8 cellular contexts compared by ENCODE assay signal in the genomic region with DNA sequence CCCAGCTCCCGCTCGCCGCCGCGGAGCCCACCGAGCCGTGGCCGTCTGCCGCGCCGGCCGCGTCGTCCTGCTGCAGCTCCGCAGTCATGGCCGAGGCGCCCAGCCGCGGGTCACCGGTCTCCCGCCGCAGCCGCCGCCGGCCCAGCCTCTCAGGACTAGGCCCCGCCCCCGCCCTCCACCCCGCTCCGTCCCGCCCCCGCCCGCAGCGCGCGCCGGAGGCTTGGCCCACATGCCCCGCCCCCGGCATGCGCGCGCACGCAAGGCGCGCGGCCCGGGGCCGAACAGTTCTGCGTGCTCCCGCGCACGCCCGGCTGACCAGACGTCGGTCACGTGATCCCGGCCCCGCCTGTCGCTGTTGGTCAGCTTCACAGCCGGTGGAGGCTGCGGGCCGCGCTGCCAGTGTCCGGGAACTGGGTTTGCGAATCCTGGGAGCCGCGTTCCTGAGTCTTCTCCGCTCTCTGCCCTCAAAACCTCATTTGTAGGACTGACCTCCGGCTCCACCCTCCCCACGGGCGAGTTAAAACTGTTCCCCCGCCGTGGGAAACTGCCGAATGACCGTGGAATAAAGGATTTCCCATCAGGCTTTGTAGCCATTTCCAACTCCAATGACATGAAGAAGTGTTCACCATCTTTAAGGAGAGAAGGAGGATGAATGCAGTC. TPM values are rescaled to one million over a fixed set of nuclear protein-coding genes. Genes with fewer than 3 reads are reported as not detected.
DNase-seq lines count a peak whose midpoint lies in the region; ATAC-seq and TF ChIP-seq lines count a peak whose summit lies in the region.

A gene with protein sequence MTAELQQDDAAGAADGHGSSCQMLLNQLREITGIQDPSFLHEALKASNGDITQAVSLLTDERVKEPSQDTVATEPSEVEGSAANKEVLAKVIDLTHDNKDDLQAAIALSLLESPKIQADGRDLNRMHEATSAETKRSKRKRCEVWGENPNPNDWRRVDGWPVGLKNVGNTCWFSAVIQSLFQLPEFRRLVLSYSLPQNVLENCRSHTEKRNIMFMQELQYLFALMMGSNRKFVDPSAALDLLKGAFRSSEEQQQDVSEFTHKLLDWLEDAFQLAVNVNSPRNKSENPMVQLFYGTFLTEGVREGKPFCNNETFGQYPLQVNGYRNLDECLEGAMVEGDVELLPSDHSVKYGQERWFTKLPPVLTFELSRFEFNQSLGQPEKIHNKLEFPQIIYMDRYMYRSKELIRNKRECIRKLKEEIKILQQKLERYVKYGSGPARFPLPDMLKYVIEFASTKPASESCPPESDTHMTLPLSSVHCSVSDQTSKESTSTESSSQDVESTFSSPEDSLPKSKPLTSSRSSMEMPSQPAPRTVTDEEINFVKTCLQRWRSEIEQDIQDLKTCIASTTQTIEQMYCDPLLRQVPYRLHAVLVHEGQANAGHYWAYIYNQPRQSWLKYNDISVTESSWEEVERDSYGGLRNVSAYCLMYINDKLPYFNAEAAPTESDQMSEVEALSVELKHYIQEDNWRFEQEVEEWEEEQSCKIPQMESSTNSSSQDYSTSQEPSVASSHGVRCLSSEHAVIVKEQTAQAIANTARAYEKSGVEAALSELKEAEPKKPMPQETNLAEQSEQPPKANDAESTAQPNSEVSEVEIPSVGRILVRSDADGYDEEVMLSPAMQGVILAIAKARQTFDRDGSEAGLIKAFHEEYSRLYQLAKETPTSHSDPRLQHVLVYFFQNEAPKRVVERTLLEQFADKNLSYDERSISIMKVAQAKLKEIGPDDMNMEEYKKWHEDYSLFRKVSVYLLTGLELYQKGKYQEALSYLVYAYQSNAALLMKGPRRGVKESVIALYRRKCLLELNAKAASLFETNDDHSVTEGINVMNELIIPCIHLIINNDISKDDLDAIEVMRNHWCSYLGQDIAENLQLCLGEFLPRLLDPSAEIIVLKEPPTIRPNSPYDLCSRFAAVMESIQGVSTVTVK (minus strand): TSS at position 159 of the 660 bp plus-strand sequence. CDS start 71 bp downstream, at position 88.

- peak within 1 kb of the TSS; percentile 75 for H3K27ac ChIP-seq in neural cell (ENCODE audit: low read length)

- peak; percentile 99 for DNase-seq in H7
- DNase-seq in SHP77 (lab: John Stamatoyannopoulos, UW), result peak; percentile 91 to 92
- DNase-seq in activated gamma-delta T cell (lab: John Stamatoyannopoulos, UW), result peak; percentile 74
- peak; percentile 92 for DNase-seq in fibroblast of the conjunctiva (ENCODE audit: low read depth)
- peak; percentile 82 to 85 for DNase-seq in stimulated activated naive CD8-positive, alpha-beta T cell treated with anti-CD3 and anti-CD28 coated beads, Interleukin-15, amount 100 ng/mL, for 72 hours

- H3K4me1 ChIP-seq in ES-I3 (ENCODE audit: insufficient read depth, low read length), result peaks cover 11% of the 10 kb centered on the region
- H3K4me1 ChIP-seq in Loucy (ENCODE audit: insufficient read depth, low read length, poor library complexity, severe bottlenecking), result peaks cover 56% of the 10 kb centered on the region

- peaks cover 0 to 5% of the 10 kb centered on the region in 2 donors for H3K9me3 Mint-ChIP-seq in stimulated activated naive CD8-positive, alpha-beta T cell treated with anti-CD3 and anti-CD28 coated beads, Interleukin-15, amount 100 ng/mL, for 72 hours

- H3K9me2 ChIP-seq in Loucy (replicated peaks; ENCODE audit: low read depth, low read length) (no peaks in the 10 kb centered on the region), neural cell (ENCODE audit: insufficient read depth, low read length) (no peaks in the 10 kb centered on the region)

- H3F3A ChIP-seq in Loucy (ENCODE audit: low read depth) (no peaks in the 10 kb centered on the region), neural cell (ENCODE audit: insufficient read depth, low read length, poor library complexity, severe bottlenecking) (peaks cover 5% of the 10 kb centered on the region)

- peak; percentile 86 for ATAC-seq in stimulated activated naive CD8-positive, alpha-beta T cell treated with anti-CD3 and anti-CD28 coated beads, Interleukin-15, amount 100 ng/mL, for 72 hours

- H3K4me3 Mint-ChIP-seq in stimulated activated naive CD8-positive, alpha-beta T cell treated with anti-CD3 and anti-CD28 coated beads, Interleukin-15, amount 100 ng/mL, for 72 hours, result peak within 1 kb of the TSS; percentile 97 to 99

- peaks cover 65% of the 10 kb centered on the region for H3K79me2 ChIP-seq in Loucy (ENCODE audit: insufficient read depth, low read length)
- peaks cover 9% of the 10 kb centered on the region for H3K79me2 ChIP-seq in neural cell (replicated peaks; ENCODE audit: insufficient read depth, low read length)

- peak within 1 kb of the TSS; percentile 96 to 99 for H3K27ac Mint-ChIP-seq in stimulated activated naive CD8-positive, alpha-beta T cell treated with anti-CD3 and anti-CD28 coated beads, Interleukin-15, amount 100 ng/mL, for 72 hours

- peaks cover 56% of the 10 kb centered on the region for H3K4me1 Mint-ChIP-seq in stimulated activated naive CD8-positive, alpha-beta T cell treated with anti-CD3 and anti-CD28 coated beads, Interleukin-15, amount 100 ng/mL, for 72 hours

- H3K27me3 ChIP-seq in H7 (ENCODE audit: control insufficient read depth, insufficient read depth, low read length) (no peaks in the 10 kb centered on the region), Loucy (ENCODE audit: insufficient read depth, low read length, poor library complexity, severe bottlenecking) (no peaks in the 10 kb centered on the region), neural cell (ENCODE audit: insufficient read depth, low read depth, low read length) (no peaks in the 10 kb centered on the region)

- peak; percentile 8 for TF ChIP-seq RAD21 in neural cell (conservative IDR thresholded peaks at IDR 0.05)

- H3K4me2 ChIP-seq in Loucy (ENCODE audit: low read depth, low read length, poor library complexity, severe bottlenecking), result peak within 1 kb of the TSS; percentile 90
- peak within 1 kb of the TSS; percentile 60 for H3K4me2 ChIP-seq in neural cell (ENCODE audit: low read length)

- H3K9ac ChIP-seq in ES-I3 (ENCODE audit: low read depth, low read length), result peak within 1 kb of the TSS; percentile 87
- peak within 1 kb of the TSS; percentile 86 for H3K9ac ChIP-seq in Loucy (ENCODE audit: low read depth, low read length, poor library complexity, severe bottlenecking)
- H3K9ac ChIP-seq in neural cell (ENCODE audit: low read length), result peak within 1 kb of the TSS; percentile 70

- no peaks in the 10 kb centered on the region for H3K27me3 Mint-ChIP-seq in stimulated activated naive CD8-positive, alpha-beta T cell treated with anti-CD3 and anti-CD28 coated beads, Interleukin-15, amount 100 ng/mL, for 72 hours

- peak within 1 kb of the TSS; percentile 75 for H3K4me3 ChIP-seq in H7 (ENCODE audit: insufficient read depth, low read depth, low read length)
- peak within 1 kb of the TSS; percentile 94 for H3K4me3 ChIP-seq in Loucy (ENCODE audit: low read length, poor library complexity, severe bottlenecking)
- H3K4me3 ChIP-seq in neural cell (ENCODE audit: low read length), result peak within 1 kb of the TSS; percentile 84

- H3K9me3 ChIP-seq in ES-I3 (ENCODE audit: control insufficient read depth, insufficient read depth, low read length) (no peaks in the 10 kb centered on the region), Loucy (ENCODE audit: insufficient read depth, low read depth, low read length) (no peaks in the 10 kb centered on the region), neural cell (ENCODE audit: low read length) (no peaks in the 10 kb centered on the region)

- TF ChIP-seq EP300 in neural cell (conservative IDR thresholded peaks at IDR 0.05; ENCODE audit: poor library complexity, severe bottlenecking), result peak; percentile 26

- peaks cover 19% of the 10 kb centered on the region for H4K20me1 ChIP-seq in Loucy (ENCODE audit: insufficient read depth, low read length, poor library complexity, severe bottlenecking)
- no peaks in the 10 kb centered on the region for H4K20me1 ChIP-seq in neural cell (ENCODE audit: insufficient read depth)

- H2AFZ ChIP-seq in Loucy (ENCODE audit: low read length) (peak within 1 kb of the TSS; percentile 95), neural cell (ENCODE audit: low read depth, low read length) (peak within 1 kb of the TSS; percentile 67)

- TF ChIP-seq CTCF in Loucy (conservative IDR thresholded peaks at IDR 0.05; ENCODE audit: low read length), result no peak
- TF ChIP-seq CTCF in neural cell (IDR thresholded peaks at IDR 0.05; ENCODE audit: poor library complexity, severe bottlenecking), result no peak

- H3K36me3 ChIP-seq in ES-I3 (ENCODE audit: insufficient read depth, low read length), result peaks cover 7% of the 10 kb centered on the region; the same call in 1 of the 2 replicates
- peaks cover 8% of the 10 kb centered on the region for H3K36me3 ChIP-seq in H7 (replicated peaks; ENCODE audit: control insufficient read depth, insufficient read depth, low read length)
- no peaks in the 10 kb centered on the region for H3K36me3 ChIP-seq in Loucy (ENCODE audit: insufficient read depth, low read length)
- H3K36me3 ChIP-seq in neural cell (ENCODE audit: insufficient read depth, low read length), result no peaks in the 10 kb centered on the region

TF ChIP-seq in neural cell, 6 proteins besides CTCF, POLR2A, EP300 and RAD21 (continues in another document):
- TF ChIP-seq MXI1 (conservative IDR thresholded peaks at IDR 0.05; ENCODE audit: poor library complexity, severe bottlenecking), result peak; percentile 29
- TF ChIP-seq, protein P1, sequence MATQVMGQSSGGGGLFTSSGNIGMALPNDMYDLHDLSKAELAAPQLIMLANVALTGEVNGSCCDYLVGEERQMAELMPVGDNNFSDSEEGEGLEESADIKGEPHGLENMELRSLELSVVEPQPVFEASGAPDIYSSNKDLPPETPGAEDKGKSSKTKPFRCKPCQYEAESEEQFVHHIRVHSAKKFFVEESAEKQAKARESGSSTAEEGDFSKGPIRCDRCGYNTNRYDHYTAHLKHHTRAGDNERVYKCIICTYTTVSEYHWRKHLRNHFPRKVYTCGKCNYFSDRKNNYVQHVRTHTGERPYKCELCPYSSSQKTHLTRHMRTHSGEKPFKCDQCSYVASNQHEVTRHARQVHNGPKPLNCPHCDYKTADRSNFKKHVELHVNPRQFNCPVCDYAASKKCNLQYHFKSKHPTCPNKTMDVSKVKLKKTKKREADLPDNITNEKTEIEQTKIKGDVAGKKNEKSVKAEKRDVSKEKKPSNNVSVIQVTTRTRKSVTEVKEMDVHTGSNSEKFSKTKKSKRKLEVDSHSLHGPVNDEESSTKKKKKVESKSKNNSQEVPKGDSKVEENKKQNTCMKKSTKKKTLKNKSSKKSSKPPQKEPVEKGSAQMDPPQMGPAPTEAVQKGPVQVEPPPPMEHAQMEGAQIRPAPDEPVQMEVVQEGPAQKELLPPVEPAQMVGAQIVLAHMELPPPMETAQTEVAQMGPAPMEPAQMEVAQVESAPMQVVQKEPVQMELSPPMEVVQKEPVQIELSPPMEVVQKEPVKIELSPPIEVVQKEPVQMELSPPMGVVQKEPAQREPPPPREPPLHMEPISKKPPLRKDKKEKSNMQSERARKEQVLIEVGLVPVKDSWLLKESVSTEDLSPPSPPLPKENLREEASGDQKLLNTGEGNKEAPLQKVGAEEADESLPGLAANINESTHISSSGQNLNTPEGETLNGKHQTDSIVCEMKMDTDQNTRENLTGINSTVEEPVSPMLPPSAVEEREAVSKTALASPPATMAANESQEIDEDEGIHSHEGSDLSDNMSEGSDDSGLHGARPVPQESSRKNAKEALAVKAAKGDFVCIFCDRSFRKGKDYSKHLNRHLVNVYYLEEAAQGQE (IDR thresholded peaks at IDR 0.05; ENCODE audit: borderline replicate concordance), result peak; percentile 68

RNA-seq across cellular contexts. Expression of the gene that starts here (rescaled TPM):
- total RNA-seq in H7 (2014; rRNA removed; shearing (Covaris generic)), result 88.4 and 142 TPM in 2 replicates
- 12.8 and 16.0 TPM in 2 replicates for polyA plus RNA-seq in neural cell
- polyA minus RNA-seq in neural cell, result 9.0 and 11.4 TPM in 2 replicates

Comparison
In these comparisons a context has a peak if more than half of its experiments do, and no peak if none do; other contexts are left out.
1. Peak in every context shown above with its lines: DNase-seq, ATAC-seq, H3K4me3 ChIP-seq and H3K27ac ChIP-seq.